22 cellular contexts compared by ENCODE assay signal in genomic region chr22:47805394-47805935, GRCh38.
"Had no signal": no experiment of that assay in that cellular context is flagged by ENCODE, and none has a peak within 500 bp of the region (broad histone marks: within the 10 kb centered on the region; RNA-seq: fewer than 3 reads in every experiment).

No MANE protein-coding gene starts in this region.

- DNase-seq: colonic mucosa; dermis blood vessel endothelial cell; effector memory CD8-positive, alpha-beta T cell; foreskin fibroblast; gastrocnemius medialis; left lung; mesenchymal stem cell; midbrain; naive thymus-derived CD4-positive, alpha-beta T cell; posterior cingulate gyrus; psoas muscle; right cardiac atrium; sigmoid colon; stimulated activated CD4-positive, alpha-beta T cell treated with anti-CD3 and anti-CD28 coated beads, Interleukin-2, amount 100 ng/mL, for 24 hours; stimulated activated CD4-positive, alpha-beta T cell treated with anti-CD3 and anti-CD28 coated beads, Interleukin-4, amount 100 ng/mL, for 24 hours; stimulated activated naive CD4-positive, alpha-beta T cell treated with Interleukin-2 at 50 U/mL for 16 hours; stomach; thyroid gland; upper lobe of left lung had no signal

- H3K27me3 ChIP-seq: colonic mucosa, gastrocnemius medialis, neural progenitor cell, thyroid gland, upper lobe of left lung had no signal

- H3K9me3 ChIP-seq: colonic mucosa, gastrocnemius medialis, psoas muscle, sigmoid colon, thyroid gland had no signal

- H3K4me3 Mint-ChIP-seq: effector memory CD8-positive, alpha-beta T cell; naive thymus-derived CD4-positive, alpha-beta T cell; nephron; neural progenitor cell; stimulated activated effector memory CD8-positive, alpha-beta T cell treated with anti-CD3 and anti-CD28 coated beads, Interleukin-12 subunit alpha, Interleukin-12 subunit beta, amount 100 ng/mL, for 72 hours had no signal

- H3K4me3 ChIP-seq: colonic mucosa, gastrocnemius medialis, left lung, neural progenitor cell, psoas muscle, sigmoid colon, stomach, thyroid gland, upper lobe of left lung had no signal

- H3K36me3 Mint-ChIP-seq: naive thymus-derived CD4-positive, alpha-beta T cell; stimulated activated effector memory CD8-positive, alpha-beta T cell treated with anti-CD3 and anti-CD28 coated beads, Interleukin-12 subunit alpha, Interleukin-12 subunit beta, amount 100 ng/mL, for 72 hours had no signal

- H3K27ac Mint-ChIP-seq: effector memory CD8-positive, alpha-beta T cell; naive thymus-derived CD4-positive, alpha-beta T cell; nephron; neural progenitor cell; stimulated activated effector memory CD8-positive, alpha-beta T cell treated with anti-CD3 and anti-CD28 coated beads, Interleukin-12 subunit alpha, Interleukin-12 subunit beta, amount 100 ng/mL, for 72 hours had no signal

- H3K4me1 Mint-ChIP-seq: naive thymus-derived CD4-positive, alpha-beta T cell; nephron; stimulated activated effector memory CD8-positive, alpha-beta T cell treated with anti-CD3 and anti-CD28 coated beads, Interleukin-12 subunit alpha, Interleukin-12 subunit beta, amount 100 ng/mL, for 72 hours had no signal

- H3K4me1 ChIP-seq: colonic mucosa, gastrocnemius medialis, left lung, neural progenitor cell, psoas muscle, sigmoid colon, stomach, thyroid gland, upper lobe of left lung had no signal

- H3K36me3 ChIP-seq: colonic mucosa, gastrocnemius medialis, left lung, neural progenitor cell, sigmoid colon, stomach, thyroid gland, upper lobe of left lung had no signal

- H3K9me3 Mint-ChIP-seq: effector memory CD8-positive, alpha-beta T cell; stimulated activated effector memory CD8-positive, alpha-beta T cell treated with anti-CD3 and anti-CD28 coated beads, Interleukin-12 subunit alpha, Interleukin-12 subunit beta, amount 100 ng/mL, for 72 hours had no signal

- H3K27ac ChIP-seq: colonic mucosa, gastrocnemius medialis, left lung, neural progenitor cell, psoas muscle, sigmoid colon, stomach, thyroid gland, upper lobe of left lung had no signal
